Comparison of ENCODE assay signal across 8 cellular contexts in the genomic region with DNA sequence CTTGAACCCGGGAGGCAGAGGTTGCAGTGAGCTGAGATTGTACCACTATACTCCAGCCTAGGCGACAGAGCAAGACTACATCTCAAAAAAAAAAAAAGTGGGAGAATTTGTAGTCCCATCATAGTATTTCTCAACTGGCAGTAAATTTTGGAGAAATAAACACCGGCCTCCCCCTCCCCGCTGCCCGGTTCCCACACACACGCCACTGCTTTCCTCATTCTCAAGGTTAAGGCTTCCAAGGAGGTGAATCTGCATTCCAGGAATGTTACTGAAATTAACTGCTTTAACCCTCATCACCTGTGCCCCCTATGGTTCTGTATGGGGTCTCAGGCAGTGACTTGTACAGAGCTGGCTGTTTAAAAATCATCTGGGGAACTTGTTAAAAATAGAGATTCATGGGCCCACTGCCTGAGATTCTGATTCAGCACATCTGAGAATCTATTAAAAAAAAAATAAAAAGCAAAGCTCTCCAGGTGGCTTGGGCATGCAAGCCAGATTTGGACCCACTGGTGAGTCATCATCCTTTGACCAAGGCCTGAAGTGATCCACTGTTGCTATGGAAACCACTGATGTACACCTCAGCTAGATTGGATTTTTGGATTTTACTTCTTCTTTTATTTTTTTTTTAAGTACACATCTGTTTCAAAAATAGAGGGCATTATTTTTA. TPM values are rescaled to one million over a fixed set of nuclear protein-coding genes. Genes with fewer than 3 reads are reported as not detected.
DNase-seq lines count a peak whose midpoint lies in the region; ATAC-seq, FAIRE-seq and TF ChIP-seq lines count a peak whose summit lies in the region.

No MANE protein-coding gene starts in this region.

- H3K27ac ChIP-seq in PC-3 (ENCODE audit: low read length): no peak overlapping the region
- H3K27ac ChIP-seq in hepatocyte: no peak overlapping the region

- H3K4me3 ChIP-seq in PC-3 (ENCODE audit: low read length) (no peak overlapping the region), hepatocyte (no peak overlapping the region)

- DNase-seq in GM12892 (ENCODE audit: insufficient read length): no peak
- DNase-seq in PC-3: peak; percentile 57
- DNase-seq in hepatocyte (ENCODE audit: low spot score): peak; percentile 56
- no peak for DNase-seq in erythroblast (lab: John Stamatoyannopoulos, UW)
- no peak for DNase-seq in HuH-7 (ENCODE audit: low spot score)
- no peak for DNase-seq in G401 (ENCODE audit: low spot score)
- DNase-seq in activated effector memory CD4-positive, alpha-beta T cell treated with Interleukin-2 at 50 U/mL for 16 hours: no peak

- H3K4me1 ChIP-seq in PC-3 (ENCODE audit: insufficient read depth, low read length) (no peaks in the 10 kb centered on the region), hepatocyte (ENCODE audit: insufficient read depth) (peaks cover 7% of the 10 kb centered on the region)

- peak; percentile 21 for FAIRE-seq in GM12892 (lab: Jason Lieb, UNC)

- ATAC-seq in HG02981 (IDR thresholded peaks at IDR 0.05; ENCODE audit: unreplicated experiment): peak; percentile 55
- no peak for ATAC-seq in PC-3

- in situ Hi-C loops in G401 (cut with HindIII; ENCODE audit: low sequenced_read_pairs): no loop called here

- H3K9me2 ChIP-seq in PC-3 (replicated peaks; ENCODE audit: low read length): no peaks in the 10 kb centered on the region
- no peaks in the 10 kb centered on the region for H3K9me2 ChIP-seq in hepatocyte (replicated peaks; ENCODE audit: insufficient read depth)

- no peak overlapping the region for H2AFZ ChIP-seq in PC-3 (ENCODE audit: low read length)
- no peak overlapping the region for H2AFZ ChIP-seq in hepatocyte

- TF ChIP-seq CTCF in PC-3 (conservative IDR thresholded peaks at IDR 0.05; ENCODE audit: low read depth, low read length): no peak
- TF ChIP-seq CTCF in hepatocyte (IDR thresholded peaks at IDR 0.05; ENCODE audit: poor library complexity): no peak

- no peaks in the 10 kb centered on the region for H4K20me1 ChIP-seq in PC-3 (ENCODE audit: low read length)
- no peaks in the 10 kb centered on the region for H4K20me1 ChIP-seq in hepatocyte (ENCODE audit: insufficient read depth, poor library complexity, severe bottlenecking)

- no TSS peak for BruUV-seq in PC-3 (replicated peaks; lab: Mats Ljungman, UMichigan)

- no peak overlapping the region for H3K9ac ChIP-seq in PC-3 (ENCODE audit: low read length)

- intact Hi-C loops in PC-3 (cut with micrococcal nuclease): no loop called here

- H3K27me3 ChIP-seq in PC-3 (ENCODE audit: low read length): peaks cover 25% of the 10 kb centered on the region
- H3K27me3 ChIP-seq in hepatocyte: no peaks in the 10 kb centered on the region

- TF ChIP-seq POLR2A in GM12892 (IDR thresholded peaks at IDR 0.05; ENCODE audit: low read depth, low read length) (no peak), erythroblast (IDR thresholded peaks at IDR 0.05; ENCODE audit: low read length) (no peak)

- no peaks in the 10 kb centered on the region for H3F3A ChIP-seq in PC-3 (ENCODE audit: low read length, unreplicated experiment)

- H3K4me2 ChIP-seq in PC-3 (ENCODE audit: low read length) (no peak overlapping the region), hepatocyte (no peak overlapping the region)

- CTCF ChIA-PET in PC-3 (lab: Charles Lee): interaction anchor here (0.6 kb wide), 1 partner anchor 612 kb away, joined by 3 read pairs; no protein-coding TSS in a partner anchor

- no peaks in the 10 kb centered on the region for H3K9me3 ChIP-seq in PC-3 (ENCODE audit: low read length)
- H3K9me3 ChIP-seq in hepatocyte (ENCODE audit: low read depth): no peaks in the 10 kb centered on the region

- POLR2A ChIA-PET in PC-3 (lab: Charles Lee; ENCODE audit: unreplicated experiment): no interaction called here

- H3K79me2 ChIP-seq in PC-3 (ENCODE audit: low read length) (no peaks in the 10 kb centered on the region), hepatocyte (no peaks in the 10 kb centered on the region)

- H3K36me3 ChIP-seq in PC-3 (ENCODE audit: low read depth, low read length): no peaks in the 10 kb centered on the region
- H3K36me3 ChIP-seq in hepatocyte (replicated peaks; ENCODE audit: insufficient read depth, low read depth): no peaks in the 10 kb centered on the region

- 84% methylated on average over 6 of the region's 6 CpGs for WGBS in hepatocyte (ENCODE audit: low lambda C conversion rate, missing lambda C conversion rate)

RNA-seq across cellular contexts. Expression of a gene that starts 50.1 kb away (rescaled TPM):
- 86.3 TPM for polyA plus RNA-seq in GM12892 (2012; ENCODE audit: missing spikeins)
- total RNA-seq in PC-3 (2014; rRNA removed) (27.4 and 39.3 TPM in 2 replicates), hepatocyte (22.4 and 33.1 TPM in 2 replicates)
- polyA plus RNA-seq in hepatocyte: 23.9 and 36.8 TPM in 2 replicates
- 82.6 and 91.3 TPM in 2 replicates for total RNA-seq in G401 (2014; rRNA removed; shearing (Covaris generic))

RNA-seq across cellular contexts. Expression of a gene that starts 54.0 kb away (rescaled TPM):
- polyA plus RNA-seq in GM12892 (2012; ENCODE audit: missing spikeins): 88.2 TPM
- total RNA-seq in PC-3 (2014; rRNA removed) (97.7 and 106 TPM in 2 replicates), hepatocyte (60.1 and 63.2 TPM in 2 replicates)
- 67.9 and 70.7 TPM in 2 replicates for polyA plus RNA-seq in hepatocyte
- total RNA-seq in G401 (2014; rRNA removed; shearing (Covaris generic)): 85.7 and 113 TPM in 2 replicates

Comparison
In these comparisons a context has a peak if more than half of its experiments do, and no peak if none do; other contexts are left out.
1. DNase-seq: peak in PC-3 (single experiment) and hepatocyte (single experiment); none in GM12892 (single experiment), erythroblast (0 of 2), HuH-7 (single experiment), G401 (single experiment) and activated effector memory CD4-positive, alpha-beta T cell treated with Interleukin-2 at 50 U/mL for 16 hours (single experiment).